ENCODE assay signal across 9 cellular contexts in genomic region chr5:53035868-53036381, GRCh38. TPM values are rescaled to one million over a fixed set of nuclear protein-coding genes. Genes with fewer than 3 reads are reported as not detected.
A peak's percentile ranks its signal among the peaks of the same experiment; 100 is the strongest.
DNase-seq lines count a peak whose midpoint lies in the region; ATAC-seq and TF ChIP-seq lines count a peak whose summit lies in the region.
"Had no signal": no experiment of that assay in that cellular context is flagged by ENCODE, and none has a peak within 500 bp of the region (broad histone marks: within the 10 kb centered on the region; RNA-seq: fewer than 3 reads in every experiment).

No MANE protein-coding gene starts in this region.

- no peaks in the 10 kb centered on the region for H3K9me3 Mint-ChIP-seq in activated CD8-positive, alpha-beta memory T cell treated with anti-CD3 and anti-CD28 coated beads, Interleukin-2, amount 10 ng/mL, durations not matched to agents 7 days and 5 days (ENCODE audit: low read depth)
- no peaks in the 10 kb centered on the region for H3K9me3 Mint-ChIP-seq in endothelial cell (ENCODE audit: unreplicated experiment)
- no peaks in the 10 kb centered on the region for H3K9me3 Mint-ChIP-seq in type B pancreatic cell

- H3K36me3 Mint-ChIP-seq in activated CD8-positive, alpha-beta memory T cell treated with anti-CD3 and anti-CD28 coated beads, Interleukin-2, amount 10 ng/mL, durations not matched to agents 7 days and 5 days = peaks cover 43% of the 10 kb centered on the region
- H3K36me3 Mint-ChIP-seq in endothelial cell (ENCODE audit: low read depth, unreplicated experiment) = no peaks in the 10 kb centered on the region
- peaks cover 7% of the 10 kb centered on the region for H3K36me3 Mint-ChIP-seq in type B pancreatic cell

- H3K27ac ChIP-seq in right cardiac atrium (ENCODE audit: low read length) = no peak overlapping the region

- peak overlapping the region; percentile 4 for H3K27ac Mint-ChIP-seq in activated CD8-positive, alpha-beta memory T cell treated with anti-CD3 and anti-CD28 coated beads, Interleukin-2, amount 10 ng/mL, durations not matched to agents 7 days and 5 days
- H3K27ac Mint-ChIP-seq in endothelial cell (ENCODE audit: unreplicated experiment) = no peak overlapping the region
- H3K27ac Mint-ChIP-seq in type B pancreatic cell = no peak overlapping the region

- DNase-seq in activated CD8-positive, alpha-beta memory T cell treated with anti-CD3 and anti-CD28 coated beads, Interleukin-2, amount 10 ng/mL, durations not matched to agents 7 days and 5 days = no peak
- DNase-seq in activated CD8-positive, alpha-beta memory T cell treated with anti-CD3 and anti-CD28 coated beads, Interleukin-2, amount 50 U/mL, for 48 hours = no peak
- peak; percentile 51 for DNase-seq in NAMALWA (ENCODE audit: low spot score)
- DNase-seq in endothelial cell (ENCODE audit: low spot score) = peak; percentile 20
- no peak for DNase-seq in type B pancreatic cell (ENCODE audit: extremely low spot score, unreplicated experiment)
- no peak for DNase-seq in right cardiac atrium
- no peak for DNase-seq in NOMO-1 (lab: John Stamatoyannopoulos, UW; ENCODE audit: unreplicated experiment in 2 of 2)
- DNase-seq: COR-L47 had no signal

- H3K9me3 ChIP-seq in right cardiac atrium (ENCODE audit: control insufficient read depth, low read length) = no peaks in the 10 kb centered on the region

- WGBS in right cardiac atrium = 56% methylated on average over 2 of the region's 2 CpGs

- H3K27me3 ChIP-seq in right cardiac atrium (ENCODE audit: control insufficient read depth, insufficient read depth) = no peaks in the 10 kb centered on the region

- no peak overlapping the region for H3K4me3 Mint-ChIP-seq in activated CD8-positive, alpha-beta memory T cell treated with anti-CD3 and anti-CD28 coated beads, Interleukin-2, amount 10 ng/mL, durations not matched to agents 7 days and 5 days
- no peak overlapping the region for H3K4me3 Mint-ChIP-seq in endothelial cell (ENCODE audit: unreplicated experiment)
- no peak overlapping the region for H3K4me3 Mint-ChIP-seq in type B pancreatic cell

- TF ChIP-seq CTCF in endothelial cell (IDR thresholded peaks at IDR 0.05; ENCODE audit: unreplicated experiment) (peak; percentile 59), type B pancreatic cell (conservative IDR thresholded peaks at IDR 0.05) (peak; percentile 69)

- no peak overlapping the region for H3K4me3 ChIP-seq in right cardiac atrium (ENCODE audit: low read length)

- H3K27me3 Mint-ChIP-seq in activated CD8-positive, alpha-beta memory T cell treated with anti-CD3 and anti-CD28 coated beads, Interleukin-2, amount 10 ng/mL, durations not matched to agents 7 days and 5 days = no peaks in the 10 kb centered on the region
- H3K27me3 Mint-ChIP-seq in endothelial cell (ENCODE audit: unreplicated experiment) (no peaks in the 10 kb centered on the region), type B pancreatic cell (no peaks in the 10 kb centered on the region)

- no peak for ATAC-seq in activated CD8-positive, alpha-beta memory T cell treated with anti-CD3 and anti-CD28 coated beads, Interleukin-2, amount 10 ng/mL, durations not matched to agents 7 days and 5 days
- ATAC-seq in right cardiac atrium (no peak), HG03571 (IDR thresholded peaks at IDR 0.05; ENCODE audit: unreplicated experiment) (no peak)

- CTCF ChIA-PET in activated CD8-positive, alpha-beta memory T cell treated with anti-CD3 and anti-CD28 coated beads, Interleukin-2, amount 10 ng/mL, durations not matched to agents 7 days and 5 days (lab: Charles Lee) = interaction anchor here (1.0 to 3.1 kb wide), 18 partner anchors 9 to 88 kb away, joined by 3 to 23 read pairs (median 6); partner anchors contain the start of genes ITGA2 and MOCS2

- intact Hi-C loops in right cardiac atrium (cut with DNase I) = no loop called here

- peaks cover 81% of the 10 kb centered on the region for H3K4me1 Mint-ChIP-seq in activated CD8-positive, alpha-beta memory T cell treated with anti-CD3 and anti-CD28 coated beads, Interleukin-2, amount 10 ng/mL, durations not matched to agents 7 days and 5 days
- H3K4me1 Mint-ChIP-seq in endothelial cell (ENCODE audit: unreplicated experiment) = peaks cover 15% of the 10 kb centered on the region
- H3K4me1 Mint-ChIP-seq in type B pancreatic cell (ENCODE audit: unreplicated experiment) = peaks cover 27% of the 10 kb centered on the region

- peaks cover 6% of the 10 kb centered on the region for H3K4me1 ChIP-seq in right cardiac atrium (ENCODE audit: control insufficient read depth, insufficient read depth, low read length)

RNA-seq across cellular contexts. Expression of gene ITGA2, which starts 46.8 kb away (rescaled TPM):
- 10 to 100 TPM; 17.6 to 37.0 TPM for total RNA-seq in activated CD8-positive, alpha-beta memory T cell treated with anti-CD3 and anti-CD28 coated beads, Interleukin-2, amount 10 ng/mL, durations not matched to agents 7 days and 5 days
- total RNA-seq in endothelial cell (ENCODE audit: unreplicated experiment) (15.1 TPM), type B pancreatic cell (ENCODE audit: low replicate concordance) (8.0 and 9.5 TPM in 2 replicates), right cardiac atrium (1 to 10 TPM; 1.3 to 5.2 (median 1.8) TPM)
- polyA plus RNA-seq in right cardiac atrium = 0.50 TPM

Comparison
In these comparisons a context has a peak if more than half of its experiments do, and no peak if none do; other contexts are left out.
1. DNase-seq: peak in NAMALWA (single experiment) and endothelial cell (single experiment); none in activated CD8-positive, alpha-beta memory T cell treated with anti-CD3 and anti-CD28 coated beads, Interleukin-2, amount 10 ng/mL, durations not matched to agents 7 days and 5 days (single experiment), activated CD8-positive, alpha-beta memory T cell treated with anti-CD3 and anti-CD28 coated beads, Interleukin-2, amount 50 U/mL, for 48 hours (single experiment), type B pancreatic cell (single experiment), right cardiac atrium (0 of 3) and NOMO-1 (0 of 2).